Comparison of ENCODE assay signal across 9 cellular contexts in genomic region chr14:90956273-90956672, GRCh38.
"Had no signal": no experiment of that assay in that cellular context is flagged by ENCODE, and none has a peak within 500 bp of the region (broad histone marks: within the 10 kb centered on the region; RNA-seq: fewer than 3 reads in every experiment).

No MANE protein-coding gene starts in this region.

- H3K27ac ChIP-seq: GM23248, KMS-11 had no signal

- FAIRE-seq: HTR-8/SVneo had no signal

- H3K9ac ChIP-seq: GM23248, KMS-11 had no signal

- H3K9me3 ChIP-seq: HAP-1 had no signal

- DNase-seq: GM23248, GOT3, H7, HFFc6, IMR-90, KBM-7 had no signal

- H3K4me1 ChIP-seq: HAP-1 had no signal

- H3K36me3 ChIP-seq: HAP-1 had no signal

- H2AFZ ChIP-seq: GM23248 had no signal

- H3K4me3 ChIP-seq: GM23248, HAP-1 had no signal

- H3K4me2 ChIP-seq: KMS-11 had no signal
